ENCODE assay signal across 17 cellular contexts in genomic region chr2:176612736-176613135, GRCh38.
DNase-seq lines count a peak whose midpoint lies in the region; ATAC-seq and TF ChIP-seq lines count a peak whose summit lies in the region.
"Had no signal": no experiment of that assay in that cellular context is flagged by ENCODE, and none has a peak within 500 bp of the region (broad histone marks: within the 10 kb centered on the region; RNA-seq: fewer than 3 reads in every experiment).

No MANE protein-coding gene starts in this region.

- no peak overlapping the region for H3K18ac ChIP-seq in neuronal stem cell (ENCODE audit: low read length)

- H4K91ac ChIP-seq in neuronal stem cell (ENCODE audit: low read depth, low read length, poor library complexity) = no peak overlapping the region

- H3K23ac ChIP-seq in neuronal stem cell (ENCODE audit: low read depth, low read length, poor library complexity) = no peak overlapping the region

- no peak overlapping the region for H2BK12ac ChIP-seq in neuronal stem cell (ENCODE audit: low read length)

- H3K9me3 Mint-ChIP-seq in activated CD4-positive, alpha-beta T cell treated with anti-CD3 and anti-CD28 coated beads, Interleukin-2, amount 10 ng/mL, durations not matched to agents 24 days and 14 days = no peaks in the 10 kb centered on the region

- intact Hi-C loops in activated CD4-positive, alpha-beta T cell treated with anti-CD3 and anti-CD28 coated beads, Interleukin-2, amount 10 ng/mL, durations not matched to agents 24 days and 14 days (cut with micrococcal nuclease) = no loop called here

- H2AK5ac ChIP-seq in neuronal stem cell (ENCODE audit: low read depth, low read length) = no peak overlapping the region

- peak; percentile 61 for DNase-seq in EL
- peak; percentile 85 for DNase-seq in M059J (ENCODE audit: low read depth)
- DNase-seq in brain microvascular endothelial cell = peak; percentile 14
- no peak for DNase-seq in neuronal stem cell (ENCODE audit: low spot score)
- DNase-seq in activated CD4-positive, alpha-beta T cell treated with anti-CD3 and anti-CD28 coated beads, Interleukin-2, amount 10 ng/mL, durations not matched to agents 24 days and 14 days = no peak
- DNase-seq: activated CD4-positive, alpha-beta T cell treated with anti-CD3 and anti-CD28 coated beads, Interleukin-2, amount 50 U/mL, for 1 hour; activated T-cell treated with anti-CD3 and anti-CD28 coated beads, Interleukin-2, amount 50 U/mL, for 1 hour; CD4-positive, CD25-positive, alpha-beta regulatory T cell; NCI-H2029; NCI-H526 treated with DMSO at 0.1 percent for 48 hours; SHP77; stomach; T-helper 9 cell had no signal

- H3K9me3 ChIP-seq in neuronal stem cell (replicated peaks in 1 of 2; ENCODE audit: control insufficient read depth in 2 of 2, insufficient read depth in 1 of 2, low read depth in 1 of 2, low read length in 2 of 2) = no peaks in the 10 kb centered on the region
- H3K9me3 ChIP-seq: stomach had no signal

- H3K4me3 ChIP-seq in brain microvascular endothelial cell (ENCODE audit: low read depth, low read length) (no peak overlapping the region), rectal smooth muscle tissue (ENCODE audit: low read length) (no peak overlapping the region), neuronal stem cell (ENCODE audit: low read length in 2 of 2) (no peak overlapping the region)
- H3K4me3 ChIP-seq: stomach had no signal

- no peak for TF ChIP-seq CTCF in brain microvascular endothelial cell (IDR thresholded peaks at IDR 0.05; ENCODE audit: low read depth, low read length, missing control alignments)

- no peak overlapping the region for H3K27ac Mint-ChIP-seq in activated CD4-positive, alpha-beta T cell treated with anti-CD3 and anti-CD28 coated beads, Interleukin-2, amount 10 ng/mL, durations not matched to agents 24 days and 14 days
- H3K27ac Mint-ChIP-seq: CD4-positive, CD25-positive, alpha-beta regulatory T cell had no signal

- H3K4me1 ChIP-seq in rectal smooth muscle tissue (ENCODE audit: control insufficient read depth, insufficient read depth, low read length) (peaks cover 17% of the 10 kb centered on the region), neuronal stem cell (ENCODE audit: control insufficient read depth in 2 of 2, insufficient read depth in 1 of 2, low read depth in 1 of 2, low read length in 2 of 2) (no peaks in the 10 kb centered on the region)
- H3K4me1 ChIP-seq: parathyroid adenoma, stomach had no signal

- H2BK15ac ChIP-seq in neuronal stem cell (ENCODE audit: low read length) = no peak overlapping the region

- H3K27me3 ChIP-seq in brain microvascular endothelial cell (replicated peaks) = no peaks in the 10 kb centered on the region
- no peaks in the 10 kb centered on the region for H3K27me3 ChIP-seq in rectal smooth muscle tissue (ENCODE audit: control insufficient read depth, insufficient read depth, low read length)
- H3K27me3 ChIP-seq in neuronal stem cell (ENCODE audit: control insufficient read depth in 3 of 3, insufficient read depth in 3 of 3, low read depth in 1 of 3, low read length in 3 of 3) = peaks cover 0 to 20% (median 0%) of the 10 kb centered on the region in 3 experiments

- H3K27ac ChIP-seq in brain microvascular endothelial cell (no peak overlapping the region), rectal smooth muscle tissue (ENCODE audit: low read depth, low read length) (peak overlapping the region; percentile 22), neuronal stem cell (replicated peaks; ENCODE audit: low read length) (no peak overlapping the region)
- H3K27ac ChIP-seq: parathyroid adenoma, stomach had no signal

- no peak overlapping the region for H3K4ac ChIP-seq in neuronal stem cell (ENCODE audit: low read length)

- H4K8ac ChIP-seq in neuronal stem cell (ENCODE audit: low read depth, low read length) = no peak overlapping the region

- H3K27me3 Mint-ChIP-seq in activated CD4-positive, alpha-beta T cell treated with anti-CD3 and anti-CD28 coated beads, Interleukin-2, amount 10 ng/mL, durations not matched to agents 24 days and 14 days = peaks cover 26% of the 10 kb centered on the region

- in situ Hi-C loops in brain microvascular endothelial cell (cut with HindIII; ENCODE audit: low pct_ligation_motif_present, low sequenced_read_pairs) = no loop called here

- no peaks in the 10 kb centered on the region for H3K36me3 Mint-ChIP-seq in activated CD4-positive, alpha-beta T cell treated with anti-CD3 and anti-CD28 coated beads, Interleukin-2, amount 10 ng/mL, durations not matched to agents 24 days and 14 days (ENCODE audit: low read depth)
- H3K36me3 Mint-ChIP-seq: CD4-positive, CD25-positive, alpha-beta regulatory T cell had no signal

- H3K36me3 ChIP-seq in brain microvascular endothelial cell (replicated peaks) (no peaks in the 10 kb centered on the region), rectal smooth muscle tissue (ENCODE audit: control insufficient read depth, insufficient read depth, low read length) (no peaks in the 10 kb centered on the region), neuronal stem cell (replicated peaks in 1 of 2; ENCODE audit: control insufficient read depth in 2 of 2, insufficient read depth in 2 of 2, low read length in 2 of 2) (no peaks in the 10 kb centered on the region)
- H3K36me3 ChIP-seq: stomach had no signal

- no peak overlapping the region for H3K4me3 Mint-ChIP-seq in activated CD4-positive, alpha-beta T cell treated with anti-CD3 and anti-CD28 coated beads, Interleukin-2, amount 10 ng/mL, durations not matched to agents 24 days and 14 days
- H3K4me3 Mint-ChIP-seq: CD4-positive, CD25-positive, alpha-beta regulatory T cell had no signal

- H2BK120ac ChIP-seq in neuronal stem cell (ENCODE audit: low read depth, low read length) = no peak overlapping the region

- ATAC-seq in HG02588 (IDR thresholded peaks at IDR 0.05; ENCODE audit: unreplicated experiment) = no peak
- no peak for ATAC-seq in HG03025 (IDR thresholded peaks at IDR 0.05; ENCODE audit: low FRiP score, unreplicated experiment)

- no CpG with 5 or more reads among the region's 3 CpGs for WGBS in neuronal stem cell (ENCODE audit: extremely low coverage in 2 of 2, insufficient read length in 2 of 2, insufficient replicate concordance in 1 of 2), 2 donors

- no peak overlapping the region for H2AFZ ChIP-seq in neuronal stem cell (ENCODE audit: low read length)
- H2AFZ ChIP-seq: parathyroid adenoma had no signal

- H3K9ac ChIP-seq in rectal smooth muscle tissue (ENCODE audit: low read length) = no peak overlapping the region
- no peak overlapping the region for H3K9ac ChIP-seq in neuronal stem cell (ENCODE audit: low read depth, low read length, poor library complexity)
- H3K9ac ChIP-seq: parathyroid adenoma had no signal

- H3K79me1 ChIP-seq in neuronal stem cell (ENCODE audit: low read depth, low read length) = no peaks in the 10 kb centered on the region

- H3K4me1 Mint-ChIP-seq in activated CD4-positive, alpha-beta T cell treated with anti-CD3 and anti-CD28 coated beads, Interleukin-2, amount 10 ng/mL, durations not matched to agents 24 days and 14 days = no peaks in the 10 kb centered on the region
- H3K4me1 Mint-ChIP-seq: CD4-positive, CD25-positive, alpha-beta regulatory T cell had no signal

- H3K14ac ChIP-seq in neuronal stem cell (ENCODE audit: low read length) = no peak overlapping the region

- no peak overlapping the region for H2BK5ac ChIP-seq in neuronal stem cell (ENCODE audit: low read length)

- H3K4me2 ChIP-seq in neuronal stem cell (ENCODE audit: insufficient read depth, low read length, poor library complexity, severe bottlenecking) = no peak overlapping the region

Comparison
In these comparisons a context has a peak if more than half of its experiments do, and no peak if none do; other contexts are left out.
1. DNase-seq: peak in EL (single experiment), M059J (single experiment) and brain microvascular endothelial cell (single experiment); none in neuronal stem cell (single experiment) and activated CD4-positive, alpha-beta T cell treated with anti-CD3 and anti-CD28 coated beads, Interleukin-2, amount 10 ng/mL, durations not matched to agents 24 days and 14 days (single experiment).